In genomic region chr13:109318945-109319590, GRCh38 we compare ENCODE assay signal across 3 cellular contexts.
"Had no signal": no experiment of that assay in that cellular context is flagged by ENCODE, and none has a peak within 500 bp of the region (broad histone marks: within the 10 kb centered on the region; RNA-seq: fewer than 3 reads in every experiment).

No MANE protein-coding gene starts in this region.

- ATAC-seq: GM12878 had no signal

- H3K4me3 ChIP-seq: GM12878 had no signal

- DNase-seq: GDM1, GF-D8 had no signal
